8 cellular contexts compared by ENCODE assay signal in genomic region chr1:185238447-185238846, GRCh38.
A peak's percentile ranks its signal among the peaks of the same experiment; 100 is the strongest.
DNase-seq lines count a peak whose midpoint lies in the region; ATAC-seq and TF ChIP-seq lines count a peak whose summit lies in the region.

No MANE protein-coding gene starts in this region.

- H3K4me2 ChIP-seq in fibroblast of lung (ENCODE audit: extremely low read depth, insufficient read depth, low read length) = no peak overlapping the region

- POLR2A ChIA-PET in Panc1 (lab: Charles Lee) = no interaction called here

- no peak for DNase-seq in Right ventricle myocardium superior
- no peak for DNase-seq in left ventricle myocardium superior
- no peak for DNase-seq in Panc1 (ENCODE audit: low read depth, low spot score)
- DNase-seq in fibroblast of lung (ENCODE audit: low read depth in 2 of 2) = peak; percentile 22 to 54
- DNase-seq in transverse colon = no peak
- no peak for DNase-seq in COLO668 (lab: John Stamatoyannopoulos, UW; ENCODE audit: unreplicated experiment)
- no peak for DNase-seq in NCI-H187 treated with DMSO at 0.1 percent for 48 hours (lab: John Stamatoyannopoulos, UW)

- CTCF ChIA-PET in Panc1 (lab: Charles Lee) = no interaction called here

- H3K4me1 ChIP-seq in Panc1 (ENCODE audit: control insufficient read depth, insufficient read depth, low read length) (no peaks in the 10 kb centered on the region), fibroblast of lung (ENCODE audit: control insufficient read depth, extremely low read depth, insufficient read depth, low read length) (no peaks in the 10 kb centered on the region), transverse colon (no peaks in the 10 kb centered on the region)

- H3K9me3 ChIP-seq in Panc1 (ENCODE audit: control insufficient read depth, insufficient read depth, low read depth, low read length) = no peaks in the 10 kb centered on the region
- no peaks in the 10 kb centered on the region for H3K9me3 ChIP-seq in fibroblast of lung (ENCODE audit: control insufficient read depth, insufficient read depth, low read depth, low read length)
- H3K9me3 ChIP-seq in transverse colon = no peaks in the 10 kb centered on the region

- intact Hi-C loops in Right ventricle myocardium superior (cut with DNase I) (loop anchor here (10.0 kb wide), 1 partner anchor 436 kb away; no protein-coding TSS in a partner anchor), left ventricle myocardium superior (cut with micrococcal nuclease) (no loop called here), Panc1 (cut with micrococcal nuclease; ENCODE audit: unreplicated experiment) (no loop called here), transverse colon (cut with DNase I; ENCODE audit: low total_unique reads) (no loop called here)

- no peaks in the 10 kb centered on the region for H4K20me1 ChIP-seq in fibroblast of lung (ENCODE audit: control insufficient read depth, extremely low read depth, insufficient read depth, low read length)

- H3K4me3 ChIP-seq in Panc1 (ENCODE audit: low read depth in 2 of 2, low read length in 2 of 2) = no peak overlapping the region
- no peak overlapping the region for H3K4me3 ChIP-seq in fibroblast of lung (replicated peaks in 1 of 4; ENCODE audit: control extremely low read depth in 1 of 4, insufficient read depth in 1 of 4, low read depth in 3 of 4, low read length in 4 of 4)
- H3K4me3 ChIP-seq in transverse colon = no peak overlapping the region

- H2AFZ ChIP-seq in fibroblast of lung (ENCODE audit: low read length) = no peak overlapping the region

- no peak overlapping the region for H3K9ac ChIP-seq in fibroblast of lung (ENCODE audit: insufficient read depth, low read length)

- H3K79me2 ChIP-seq in fibroblast of lung (ENCODE audit: control insufficient read depth, insufficient read depth, low read length) = no peaks in the 10 kb centered on the region

- no peaks in the 10 kb centered on the region for H3K36me3 ChIP-seq in Panc1 (ENCODE audit: control insufficient read depth, insufficient read depth, low read length)
- no peaks in the 10 kb centered on the region for H3K36me3 ChIP-seq in fibroblast of lung (ENCODE audit: control insufficient read depth, insufficient read depth, low read length)
- no peaks in the 10 kb centered on the region for H3K36me3 ChIP-seq in transverse colon

- no peak for TF ChIP-seq EP300 in transverse colon (IDR thresholded peaks at IDR 0.05; ENCODE audit: low read depth)

- WGBS in transverse colon (ENCODE audit: low coverage in 1 of 2), 2 donors = 50 to 51% methylated on average over 1 of the region's 1 CpG

- no peak overlapping the region for H3K27ac ChIP-seq in Panc1 (ENCODE audit: low read length)
- H3K27ac ChIP-seq in fibroblast of lung (ENCODE audit: insufficient read depth, low read length) = no peak overlapping the region
- no peak overlapping the region for H3K27ac ChIP-seq in transverse colon

- in situ Hi-C loops in Panc1 (cut with HindIII; ENCODE audit: low pct_unique_long_range_greater_than_20kb, low sequenced_read_pairs) (no loop called here), transverse colon (cut with MboI; ENCODE audit: low pct_ligation_motif_present in 1 of 4, low pct_unique_long_range_greater_than_20kb in 1 of 4, low sequenced_read_pairs in 3 of 4) (no loop called here)

- ATAC-seq in Right ventricle myocardium superior (ENCODE audit: poor library complexity) (peak; percentile 60), left ventricle myocardium superior (no peak), Panc1 (no peak), GM19023 (IDR thresholded peaks at IDR 0.05; ENCODE audit: unreplicated experiment) (no peak)

- TF ChIP-seq POLR2A in transverse colon (IDR thresholded peaks at IDR 0.05) = no peak

- TF ChIP-seq CTCF in Panc1 (IDR thresholded peaks at IDR 0.05) (peak; percentile 46; the same call in 1 of the 2 replicates), fibroblast of lung (conservative IDR thresholded peaks at IDR 0.05 in 1 of 2, IDR thresholded peaks at IDR 0.05 in 1 of 2; ENCODE audit: low read depth in 1 of 2, low read length in 2 of 2) (peak; percentile 19 to 50), transverse colon (IDR thresholded peaks at IDR 0.05) (peak in 3 of 5 experiments; percentile 32 to 33 (median 33))

- BruUV-seq in Panc1 (replicated peaks; lab: Mats Ljungman, UMichigan) = no TSS peak

- H3K27me3 ChIP-seq in Panc1 (ENCODE audit: control insufficient read depth, insufficient read depth, low read length) (no peaks in the 10 kb centered on the region), fibroblast of lung (ENCODE audit: control insufficient read depth, insufficient read depth, low read length) (no peaks in the 10 kb centered on the region), transverse colon (no peaks in the 10 kb centered on the region)

Comparison
In these comparisons a context has a peak if more than half of its experiments do, and no peak if none do; other contexts are left out.
1. DNase-seq: peak in fibroblast of lung (2 of 2); none in Right ventricle myocardium superior (single experiment), left ventricle myocardium superior (single experiment), Panc1 (single experiment), transverse colon (single experiment), COLO668 (single experiment) and NCI-H187 treated with DMSO at 0.1 percent for 48 hours (single experiment).
2. Peak in every context shown above with its lines, with median percentiles within 50 percentile points of each other: CTCF ChIP-seq.